1 cellular context compared by ENCODE assay signal in the genomic region with DNA sequence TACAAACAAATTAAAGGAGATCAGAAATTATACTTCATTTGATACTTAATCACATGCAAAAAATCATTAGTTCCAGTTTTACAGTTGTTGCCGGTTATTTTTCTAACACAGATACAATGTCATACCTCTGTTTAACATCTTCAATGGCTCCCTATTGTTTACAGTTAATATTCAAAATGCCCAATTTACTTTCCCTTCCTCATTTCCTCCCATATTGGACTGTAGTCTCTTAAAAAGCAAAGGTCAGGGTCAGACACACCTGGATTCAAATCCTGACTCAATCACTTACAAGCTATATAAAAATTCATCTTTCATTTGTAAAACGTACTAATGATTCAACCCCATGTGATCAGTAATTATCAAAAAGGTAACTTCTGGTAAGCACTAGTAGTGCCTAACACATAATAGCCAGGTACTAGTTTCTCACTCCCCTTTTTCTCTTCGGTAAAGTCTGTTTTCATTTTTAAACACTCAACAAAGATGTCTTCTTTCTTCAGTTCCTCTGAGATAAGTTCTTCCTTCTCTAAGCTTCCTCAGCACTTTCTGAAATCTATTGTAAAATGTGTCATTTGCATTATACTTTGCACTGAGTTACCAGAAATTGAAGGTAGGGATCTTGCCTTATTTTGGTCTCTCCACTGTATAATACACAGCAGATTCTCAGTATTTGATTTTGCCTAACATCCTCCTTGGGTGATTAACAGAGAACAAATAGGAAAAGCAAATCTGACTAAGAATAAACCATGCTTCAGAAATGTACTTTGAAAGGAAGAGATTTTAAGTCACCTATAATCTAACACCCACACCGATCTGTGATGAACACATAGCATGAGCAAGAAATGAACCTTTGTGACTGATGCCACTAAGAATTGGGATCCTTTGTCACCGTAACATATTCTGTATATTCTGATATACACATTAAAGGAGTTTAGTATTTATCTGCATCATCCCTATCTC.
TF ChIP-seq lines count a peak whose summit lies in the region.

No MANE protein-coding gene starts in this region.

TF ChIP-seq in GM12878, 131 proteins besides CTCF, POLR2A, EP300 and RAD21:
- TF ChIP-seq, protein P1, sequence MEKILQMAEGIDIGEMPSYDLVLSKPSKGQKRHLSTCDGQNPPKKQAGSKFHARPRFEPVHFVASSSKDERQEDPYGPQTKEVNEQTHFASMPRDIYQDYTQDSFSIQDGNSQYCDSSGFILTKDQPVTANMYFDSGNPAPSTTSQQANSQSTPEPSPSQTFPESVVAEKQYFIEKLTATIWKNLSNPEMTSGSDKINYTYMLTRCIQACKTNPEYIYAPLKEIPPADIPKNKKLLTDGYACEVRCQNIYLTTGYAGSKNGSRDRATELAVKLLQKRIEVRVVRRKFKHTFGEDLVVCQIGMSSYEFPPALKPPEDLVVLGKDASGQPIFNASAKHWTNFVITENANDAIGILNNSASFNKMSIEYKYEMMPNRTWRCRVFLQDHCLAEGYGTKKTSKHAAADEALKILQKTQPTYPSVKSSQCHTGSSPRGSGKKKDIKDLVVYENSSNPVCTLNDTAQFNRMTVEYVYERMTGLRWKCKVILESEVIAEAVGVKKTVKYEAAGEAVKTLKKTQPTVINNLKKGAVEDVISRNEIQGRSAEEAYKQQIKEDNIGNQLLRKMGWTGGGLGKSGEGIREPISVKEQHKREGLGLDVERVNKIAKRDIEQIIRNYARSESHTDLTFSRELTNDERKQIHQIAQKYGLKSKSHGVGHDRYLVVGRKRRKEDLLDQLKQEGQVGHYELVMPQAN (conservative IDR thresholded peaks at IDR 0.05): no peak
- 0 out of 2 replicates have a peak, but pooled peaks have one; percentile 17 for TF ChIP-seq NR2F1 (conservative IDR thresholded peaks at IDR 0.05)
